Comparison of ENCODE assay signal across 16 cellular contexts in genomic region chr7:46131916-46132795, GRCh38.
DNase-seq lines count a peak whose midpoint lies in the region; ATAC-seq, FAIRE-seq and TF ChIP-seq lines count a peak whose summit lies in the region.
"Had no signal": no experiment of that assay in that cellular context is flagged by ENCODE, and none has a peak within 500 bp of the region (broad histone marks: within the 10 kb centered on the region; RNA-seq: fewer than 3 reads in every experiment).

No MANE protein-coding gene starts in this region.

- H3K4me3 ChIP-seq in GM12878 (no peak overlapping the region), adrenal gland (no peak overlapping the region)

- H3K9me3 ChIP-seq in GM12878 (replicated peaks; ENCODE audit: control insufficient read depth, insufficient read depth, low read length) (no peaks in the 10 kb centered on the region), adrenal gland (replicated peaks in 1 of 3) (no peaks in the 10 kb centered on the region)

- H3K36me3 ChIP-seq in GM12878 (ENCODE audit: control insufficient read depth in 2 of 2, insufficient read depth in 2 of 2, low read length in 1 of 2) (no peaks in the 10 kb centered on the region), adrenal gland (replicated peaks in 1 of 2) (no peaks in the 10 kb centered on the region)

- no peak overlapping the region for H2AFZ ChIP-seq in GM12878 (ENCODE audit: control insufficient read depth, low read depth, low read length)

- H3K9ac ChIP-seq in GM12878 (ENCODE audit: control insufficient read depth, insufficient read depth, low read length), result no peak overlapping the region

- intact Hi-C loops in GM12878 (cut with micrococcal nuclease; ENCODE audit: unreplicated experiment), result no loop called here
- intact Hi-C loops in adrenal gland (cut with DNase I), result no loop called here

- H3K27me3 ChIP-seq in GM12878 (replicated peaks in 1 of 2; ENCODE audit: control insufficient read depth in 2 of 2, insufficient read depth in 2 of 2, low read length in 1 of 2) (no peaks in the 10 kb centered on the region), adrenal gland (no peaks in the 10 kb centered on the region)

- TF ChIP-seq EP300 in GM12878 (IDR thresholded peaks at IDR 0.05; ENCODE audit: borderline replicate concordance in 1 of 2, control insufficient read depth in 1 of 2, low read depth in 2 of 2, low read length in 2 of 2), result no peak

- H3K4me1 ChIP-seq in GM12878 (ENCODE audit: control insufficient read depth, insufficient read depth, low read length), result no peaks in the 10 kb centered on the region
- H3K4me1 ChIP-seq in adrenal gland (replicated peaks in 1 of 2), result no peaks in the 10 kb centered on the region

- SMC1A ChIA-PET in GM12878 (lab: Charles Lee; ENCODE audit: uncharacterized antibody, unreplicated experiment), result interaction anchor here (0.9 to 2.0 kb wide), 8 partner anchors 12 to 207 kb away, joined by 3 to 6 read pairs (median 4); no protein-coding TSS in a partner anchor

- peak; percentile 84 for ATAC-seq in GM12878
- ATAC-seq in HG02981 (IDR thresholded peaks at IDR 0.05; ENCODE audit: unreplicated experiment), result no peak
- no peak for ATAC-seq in activated naive CD4-positive, alpha-beta T cell treated with anti-CD3 and anti-CD28 coated beads, Interleukin-2, amount 50 U/mL, for 72 hours
- ATAC-seq: Right ventricle myocardium inferior; stimulated activated naive CD8-positive, alpha-beta T cell treated with anti-CD3 and anti-CD28 coated beads, Interleukin-15, Interleukin-2, amounts not matched to agents 100 U/mL and 50 U/mL, for 24 hours had no signal

- H3K4me3 Mint-ChIP-seq in HFFc6, result no peak overlapping the region
- H3K4me3 Mint-ChIP-seq: CD4-positive, alpha-beta memory T cell had no signal

- RAD21 ChIA-PET in GM12878 (lab: Charles Lee; ENCODE audit: unreplicated experiment), result interaction anchor here (0.6 to 3.4 kb wide), 3 partner anchors 21 to 1538 kb away, joined by 3 to 18 read pairs (median 5); partner anchors contain the start of gene IGFBP3

- POLR2A ChIA-PET in GM12878 (lab: Charles Lee), result interaction anchor here (0.5 to 1.1 kb wide), 3 partner anchors 18 to 210 kb away, joined by 3 to 7 read pairs (median 4); no protein-coding TSS in a partner anchor

- no peak for TF ChIP-seq RAD21 in GM12878 (IDR thresholded peaks at IDR 0.05; ENCODE audit: insufficient read depth, low read depth, low read length)

- 17% methylated on average over 7 of the region's 8 CpGs for WGBS in GM12878 (ENCODE audit: insufficient coverage, insufficient replicate concordance, low lambda C conversion rate, missing lambda C conversion rate)
- 69 to 82% (median 77%) methylated on average over 7 to 8 of the region's 8 CpGs for WGBS in adrenal gland, 4 donors

- no peaks in the 10 kb centered on the region for H3K9me3 Mint-ChIP-seq in HFFc6
- H3K9me3 Mint-ChIP-seq in activated naive CD4-positive, alpha-beta T cell treated with anti-CD3 and anti-CD28 coated beads, Interleukin-2, amount 50 U/mL, for 72 hours, result no peaks in the 10 kb centered on the region

- in situ Hi-C loops in GM12878 (cut with MboI), result no loop called here

- no peak overlapping the region for H3K27ac Mint-ChIP-seq in HFFc6
- H3K27ac Mint-ChIP-seq in activated naive CD4-positive, alpha-beta T cell treated with anti-CD3 and anti-CD28 coated beads, Interleukin-2, amount 50 U/mL, for 72 hours, result no peak overlapping the region
- H3K27ac Mint-ChIP-seq: CD4-positive, alpha-beta memory T cell had no signal

- no peaks in the 10 kb centered on the region for H4K20me1 ChIP-seq in GM12878 (ENCODE audit: control insufficient read depth, insufficient read depth)

- no TSS peak for BruUV-seq in GM12878 (replicated peaks; lab: Mats Ljungman, UMichigan)

- FAIRE-seq in GM12878 (lab: Jason Lieb, UNC), result no peak
- FAIRE-seq: frontal cortex, H54 had no signal

- no peak for TF ChIP-seq POLR2A in GM12878 (IDR thresholded peaks at IDR 0.05; ENCODE audit: low read depth, low read length)
- no peak for TF ChIP-seq POLR2A in adrenal gland (IDR thresholded peaks at IDR 0.05)

- TF ChIP-seq CTCF in HFFc6 (IDR thresholded peaks at IDR 0.05), result peak; percentile 49
- TF ChIP-seq CTCF in GM12878 (IDR thresholded peaks at IDR 0.05 in 2 of 3, conservative IDR thresholded peaks at IDR 0.05 in 1 of 3; ENCODE audit: control insufficient read depth in 2 of 3, extremely low read depth in 1 of 3, insufficient read depth in 1 of 3, low read depth in 3 of 3, low read length in 3 of 3), result no peak
- no peak for TF ChIP-seq CTCF in adrenal gland (IDR thresholded peaks at IDR 0.05)

- no peaks in the 10 kb centered on the region; the same call in 1 of the 2 replicates for H3K27me3 Mint-ChIP-seq in HFFc6 (ENCODE audit: insufficient read depth)
- H3K27me3 Mint-ChIP-seq: CD4-positive, alpha-beta memory T cell had no signal

- DNase-seq in AG08395 (ENCODE audit: low spot score) (peak; percentile 7), HFFc6 (no peak), GM12878 (ENCODE audit: low read depth, low spot score) (no peak), kidney glomerular epithelial cell (lab: John Stamatoyannopoulos, UW) (peak; percentile 81), adrenal gland (no peak), CD1c-positive myeloid dendritic cell (ENCODE audit: extremely low spot score) (no peak)
- DNase-seq in activated naive CD4-positive, alpha-beta T cell treated with anti-CD3 and anti-CD28 coated beads, Interleukin-2, amount 50 U/mL, for 72 hours (ENCODE audit: low spot score in 2 of 2), result no peak
- DNase-seq: activated CD4-positive, alpha-beta T cell treated with anti-CD3 and anti-CD28 coated beads, Interleukin-2, amount 50 U/mL, for 1 hour; CD4-positive, alpha-beta memory T cell; NCI-H2081; stimulated activated CD4-positive, alpha-beta T cell treated with anti-CD3 and anti-CD28 coated beads, Interleukin-15, amount 100 ng/mL, for 24 hours; stimulated activated naive CD8-positive, alpha-beta T cell treated with anti-CD3 and anti-CD28 coated beads, Interleukin-15, Interleukin-2, amounts not matched to agents 100 U/mL and 50 U/mL, for 24 hours had no signal

- peaks cover 16% of the 10 kb centered on the region for H3K4me1 Mint-ChIP-seq in HFFc6 (ENCODE audit: low read depth)
- H3K4me1 Mint-ChIP-seq: CD4-positive, alpha-beta memory T cell had no signal

- CTCF ChIA-PET in GM12878 (lab: Yijun Ruan, JAX), result interaction anchor here (1.3 to 1.4 kb wide), 2 partner anchors 20 to 209 kb away, joined by 3 to 10 read pairs; no protein-coding TSS in a partner anchor

- H3K36me3 Mint-ChIP-seq in HFFc6 (ENCODE audit: low read depth), result 0 out of 2 replicates have a peak, but pooled peaks cover 4% of the 10 kb centered on the region
- peaks cover 0 to 5% of the 10 kb centered on the region in 2 donors for H3K36me3 Mint-ChIP-seq in activated naive CD4-positive, alpha-beta T cell treated with anti-CD3 and anti-CD28 coated beads, Interleukin-2, amount 50 U/mL, for 72 hours

- H3K4me2 ChIP-seq in GM12878 (ENCODE audit: control insufficient read depth, insufficient read depth), result no peak overlapping the region

- H3K27ac ChIP-seq in GM12878 (ENCODE audit: control insufficient read depth, insufficient read depth) (no peak overlapping the region), adrenal gland (no peak overlapping the region)

- H3K79me2 ChIP-seq in GM12878 (ENCODE audit: control insufficient read depth, insufficient read depth, low read length), result no peaks in the 10 kb centered on the region

TF ChIP-seq in GM12878, 131 proteins besides CTCF, POLR2A, EP300 and RAD21 (continues in another document):
- TF ChIP-seq KDM1A (IDR thresholded peaks at IDR 0.05; ENCODE audit: borderline replicate concordance) (no peak), IKZF1 (conservative IDR thresholded peaks at IDR 0.05) (no peak), IKZF2 (IDR thresholded peaks at IDR 0.05) (no peak), SUPT20H (IDR thresholded peaks at IDR 0.05; ENCODE audit: borderline replicate concordance, control insufficient read depth, low read depth, low read length) (no peak), POLR2AphosphoS5 (IDR thresholded peaks at IDR 0.05; ENCODE audit: low read length) (no peak), STAT3 (IDR thresholded peaks at IDR 0.05; ENCODE audit: low read depth, low read length) (no peak), MEF2A (IDR thresholded peaks at IDR 0.05; ENCODE audit: insufficient read depth, low read depth, low read length) (no peak), ATF3 (IDR thresholded peaks at IDR 0.05; ENCODE audit: borderline replicate concordance, extremely low read depth, low read depth, low read length) (no peak), TARDBP (IDR thresholded peaks at IDR 0.05; ENCODE audit: borderline replicate concordance) (no peak), PKNOX1 (IDR thresholded peaks at IDR 0.05) (no peak), NRF1 (conservative IDR thresholded peaks at IDR 0.05; ENCODE audit: low read depth, low read length) (no peak)

Comparison
In these comparisons a context has a peak if more than half of its experiments do, and no peak if none do; other contexts are left out.
1. DNase-seq: peak in AG08395 (single experiment) and kidney glomerular epithelial cell (single experiment); none in HFFc6 (single experiment), GM12878 (single experiment), adrenal gland (0 of 7), activated naive CD4-positive, alpha-beta T cell treated with anti-CD3 and anti-CD28 coated beads, Interleukin-2, amount 50 U/mL, for 72 hours (0 of 2) and CD1c-positive myeloid dendritic cell (single experiment).